ENCODE assay signal across 1 cellular context in genomic region chr7:101814996-101815825, GRCh38.
TF ChIP-seq lines count a peak whose summit lies in the region.

No MANE protein-coding gene starts in this region.

TF ChIP-seq in HEK293, 187 proteins besides CTCF, POLR2A, EP300 and RAD21 (continued from another document and continues in another):
- TF ChIP-seq YY2 (tag by site-specific recombination; IDR thresholded peaks at IDR 0.05) (no peak), ZNF558 (tag by site-specific recombination; IDR thresholded peaks at IDR 0.05) (no peak), ELK4 (IDR thresholded peaks at IDR 0.05; ENCODE audit: borderline replicate concordance, low read depth, low read length) (no peak), ZNF521 (tag by site-specific recombination; IDR thresholded peaks at IDR 0.05) (no peak), HOXC10 (CRISPR knock-in tag; IDR thresholded peaks at IDR 0.05) (no peak), SETDB1 (IDR thresholded peaks at IDR 0.05; ENCODE audit: insufficient read length, low read length) (no peak), ZNF768 (tag by site-specific recombination; IDR thresholded peaks at IDR 0.05) (no peak; the same call in 1 of the 2 replicates), ZNF830 (tag by site-specific recombination; IDR thresholded peaks at IDR 0.05; ENCODE audit: low read depth) (no peak), FEZF1 (tag by site-specific recombination; IDR thresholded peaks at IDR 0.05) (no peak), PATZ1 (tag by site-specific recombination; IDR thresholded peaks at IDR 0.05) (peak; percentile 98), SP3 (tag by site-specific recombination; IDR thresholded peaks at IDR 0.05) (no peak), ZSCAN30 (tag by site-specific recombination; IDR thresholded peaks at IDR 0.05) (peak; percentile 49; the same call in 1 of the 2 replicates), ZFP69B (tag by site-specific recombination; IDR thresholded peaks at IDR 0.05) (no peak), ZNF785 (tag by site-specific recombination; IDR thresholded peaks at IDR 0.05) (peak; percentile 88), MZF1 (tag by site-specific recombination; IDR thresholded peaks at IDR 0.05; ENCODE audit: borderline replicate concordance) (no peak; the same call in 1 of the 2 replicates), ZNF654 (tag by site-specific recombination; IDR thresholded peaks at IDR 0.05; ENCODE audit: low read depth) (no peak), ZSCAN5A (tag by site-specific recombination; IDR thresholded peaks at IDR 0.05) (no peak), ZNF184 (tag by site-specific recombination; IDR thresholded peaks at IDR 0.05) (no peak), ZNF16 (tag by site-specific recombination; IDR thresholded peaks at IDR 0.05; ENCODE audit: low read depth) (no peak), PRDM6 (tag by site-specific recombination; IDR thresholded peaks at IDR 0.05) (no peak), ZNF707 (tag by site-specific recombination; IDR thresholded peaks at IDR 0.05) (no peak), ZNF473 (tag by site-specific recombination; IDR thresholded peaks at IDR 0.05) (no peak), MYNN (tag by site-specific recombination; IDR thresholded peaks at IDR 0.05; ENCODE audit: borderline replicate concordance) (peak; percentile 46; the same call in 1 of the 2 replicates), ZBTB49 (tag by site-specific recombination; IDR thresholded peaks at IDR 0.05; ENCODE audit: low read depth) (no peak), ZNF433 (tag by site-specific recombination; IDR thresholded peaks at IDR 0.05; ENCODE audit: low read depth) (no peak), INSM2 (tag by site-specific recombination; IDR thresholded peaks at IDR 0.05) (peak; percentile 53; the same call in 1 of the 2 replicates), ZBTB11 (tag by site-specific recombination; conservative IDR thresholded peaks at IDR 0.05; ENCODE audit: low read depth) (peak; percentile 53; the same call in 1 of the 2 replicates), BCL11B (tag by site-specific recombination; IDR thresholded peaks at IDR 0.05; ENCODE audit: low read depth) (peak; percentile 83; the same call in 1 of the 2 replicates), REST (tag by site-specific recombination; IDR thresholded peaks at IDR 0.05) (peak; percentile 62), ZNF585B (tag by site-specific recombination; IDR thresholded peaks at IDR 0.05) (no peak), ZNF133 (tag by site-specific recombination; IDR thresholded peaks at IDR 0.05) (no peak), ZNF791 (tag by site-specific recombination; IDR thresholded peaks at IDR 0.05) (no peak), ZNF354C (tag by site-specific recombination; IDR thresholded peaks at IDR 0.05; ENCODE audit: borderline replicate concordance, low read depth) (no peak), ZNF221 (tag by site-specific recombination; IDR thresholded peaks at IDR 0.05; ENCODE audit: borderline replicate concordance) (no peak), GLIS2 (tag by site-specific recombination; IDR thresholded peaks at IDR 0.05) (peak; percentile 100), ZNF837 (tag by site-specific recombination; IDR thresholded peaks at IDR 0.05) (peak; percentile 17; the same call in 1 of the 2 replicates), ZFP41 (tag by site-specific recombination; IDR thresholded peaks at IDR 0.05; ENCODE audit: borderline replicate concordance) (no peak), ZNF248 (tag by site-specific recombination; IDR thresholded peaks at IDR 0.05) (no peak), ZNF112 (tag by site-specific recombination; IDR thresholded peaks at IDR 0.05) (no peak), OSR2 (tag by site-specific recombination; IDR thresholded peaks at IDR 0.05) (no peak), ZNF645 (tag by site-specific recombination; IDR thresholded peaks at IDR 0.05) (no peak), ZSCAN23 (tag by site-specific recombination; IDR thresholded peaks at IDR 0.05) (peak; percentile 50; the same call in 1 of the 2 replicates), ZNF155 (tag by site-specific recombination; IDR thresholded peaks at IDR 0.05) (no peak), ZNF175 (tag by site-specific recombination; IDR thresholded peaks at IDR 0.05) (no peak), GLI4 (tag by site-specific recombination; IDR thresholded peaks at IDR 0.05) (no peak), BCL11A (tag by site-specific recombination; IDR thresholded peaks at IDR 0.05; ENCODE audit: low read depth) (no peak; the same call in none of the 2 replicates), SP2 (tag by site-specific recombination; IDR thresholded peaks at IDR 0.05) (no peak; the same call in 1 of the 2 replicates), TRIM28 (IDR thresholded peaks at IDR 0.05; ENCODE audit: borderline replicate concordance, low read length) (no peak)
